ENCODE assay signal across 29 cellular contexts in genomic region chr7:36023025-36023424, GRCh38.
DNase-seq lines count a peak whose midpoint lies in the region; ATAC-seq lines count a peak whose summit lies in the region.
"Had no signal": no experiment of that assay in that cellular context is flagged by ENCODE, and none has a peak within 500 bp of the region (broad histone marks: within the 10 kb centered on the region; RNA-seq: fewer than 3 reads in every experiment).

No MANE protein-coding gene starts in this region.

- DNase-seq in AML-193 (lab: John Stamatoyannopoulos, UW) (peak; percentile 51 to 59), Kasumi-1 (lab: John Stamatoyannopoulos, UW) (peak; percentile 33 to 36), SKM-1 treated with dmso at 0.1 percent for 144 hours (lab: John Stamatoyannopoulos, UW; ENCODE audit: unreplicated experiment) (peak; percentile 46), islet precursor cell (peak; percentile 18), OCI-M1 (lab: John Stamatoyannopoulos, UW) (no peak), middle frontal gyrus (ENCODE audit: extremely low spot score, low spot score) (no peak)
- DNase-seq in activated T-helper 2 cell treated with anti-CD3 and anti-CD28 coated beads, Interferon-gamma antibody, Interleukin-2, Interleukin-4, amounts not matched to agents 10 μg/mL and 5 μg/mL and 100 μg/mL, durations not matched to agents 14 hours and 24 hours and 36 hours (ENCODE audit: low spot score): no peak
- DNase-seq: CD4-positive, alpha-beta memory T cell; COR-L47; EL; GDM1; H9; IMR-90; KG1; MM.1S; NCI-H1105 treated with DMSO at 0.1 percent for 48 hours; NCI-H146; NCI-H1930; NCI-H2107; NCI-H446; NCI-H524 treated with DMSO at 0.1 percent for 48 hours; NCI-H82; NK-92 treated with Interleukin-12 subunit alpha and Interleukin-12 subunit beta, amount 100 ng/mL, for 24 hours; Peyer's patch; SHP77 treated with DMSO at 0.1 percent for 48 hours; SK-N-SH; T-cell had no signal

- H3K27ac Mint-ChIP-seq in activated T-helper 17 cell treated with anti-CD3 and anti-CD28 coated beads, Interleukin-2, amount 50 U/mL, for 72 hours: no peak overlapping the region
- no peak overlapping the region for H3K27ac Mint-ChIP-seq in activated T-helper 2 cell treated with anti-CD3 and anti-CD28 coated beads, Interferon-gamma antibody, Interleukin-2, Interleukin-4, amounts not matched to agents 10 μg/mL and 5 μg/mL and 100 μg/mL, durations not matched to agents 14 hours and 24 hours and 36 hours
- H3K27ac Mint-ChIP-seq: GM23338, H9, T-cell had no signal

- intact Hi-C loops in activated T-helper 2 cell treated with anti-CD3 and anti-CD28 coated beads, Interferon-gamma antibody, Interleukin-2, Interleukin-4, amounts not matched to agents 10 μg/mL and 5 μg/mL and 100 μg/mL, durations not matched to agents 14 hours and 24 hours and 36 hours (cut with micrococcal nuclease): no loop called here

- H3K9me3 Mint-ChIP-seq in activated T-helper 17 cell treated with anti-CD3 and anti-CD28 coated beads, Interleukin-2, amount 50 U/mL, for 72 hours: no peaks in the 10 kb centered on the region
- H3K9me3 Mint-ChIP-seq in activated T-helper 2 cell treated with anti-CD3 and anti-CD28 coated beads, Interferon-gamma antibody, Interleukin-2, Interleukin-4, amounts not matched to agents 10 μg/mL and 5 μg/mL and 100 μg/mL, durations not matched to agents 14 hours and 24 hours and 36 hours: no peaks in the 10 kb centered on the region
- H3K9me3 Mint-ChIP-seq: CD4-positive, alpha-beta memory T cell; GM23338; H9; T-cell had no signal

- no peak for ATAC-seq in activated T-helper 17 cell treated with anti-CD3 and anti-CD28 coated beads, Interleukin-2, amount 50 U/mL, for 72 hours (replicated peaks)
- ATAC-seq: GM23338, T-cell had no signal

- no peaks in the 10 kb centered on the region for H3K4me1 Mint-ChIP-seq in activated T-helper 17 cell treated with anti-CD3 and anti-CD28 coated beads, Interleukin-2, amount 50 U/mL, for 72 hours
- no peaks in the 10 kb centered on the region for H3K4me1 Mint-ChIP-seq in activated T-helper 2 cell treated with anti-CD3 and anti-CD28 coated beads, Interferon-gamma antibody, Interleukin-2, Interleukin-4, amounts not matched to agents 10 μg/mL and 5 μg/mL and 100 μg/mL, durations not matched to agents 14 hours and 24 hours and 36 hours (ENCODE audit: low read depth)
- H3K4me1 Mint-ChIP-seq: CD4-positive, alpha-beta memory T cell; GM23338; T-cell had no signal

- H3K36me3 Mint-ChIP-seq in activated T-helper 17 cell treated with anti-CD3 and anti-CD28 coated beads, Interleukin-2, amount 50 U/mL, for 72 hours (ENCODE audit: low read depth): no peaks in the 10 kb centered on the region
- H3K36me3 Mint-ChIP-seq in activated T-helper 2 cell treated with anti-CD3 and anti-CD28 coated beads, Interferon-gamma antibody, Interleukin-2, Interleukin-4, amounts not matched to agents 10 μg/mL and 5 μg/mL and 100 μg/mL, durations not matched to agents 14 hours and 24 hours and 36 hours (ENCODE audit: low read depth): no peaks in the 10 kb centered on the region
- H3K36me3 Mint-ChIP-seq: CD4-positive, alpha-beta memory T cell; T-cell had no signal

- peaks cover 8% of the 10 kb centered on the region for H3K27me3 Mint-ChIP-seq in activated T-helper 17 cell treated with anti-CD3 and anti-CD28 coated beads, Interleukin-2, amount 50 U/mL, for 72 hours
- H3K27me3 Mint-ChIP-seq in activated T-helper 2 cell treated with anti-CD3 and anti-CD28 coated beads, Interferon-gamma antibody, Interleukin-2, Interleukin-4, amounts not matched to agents 10 μg/mL and 5 μg/mL and 100 μg/mL, durations not matched to agents 14 hours and 24 hours and 36 hours (ENCODE audit: low read depth): peaks cover 14% of the 10 kb centered on the region

- H3K4me3 Mint-ChIP-seq in activated T-helper 17 cell treated with anti-CD3 and anti-CD28 coated beads, Interleukin-2, amount 50 U/mL, for 72 hours: no peak overlapping the region
- H3K4me3 Mint-ChIP-seq in activated T-helper 2 cell treated with anti-CD3 and anti-CD28 coated beads, Interferon-gamma antibody, Interleukin-2, Interleukin-4, amounts not matched to agents 10 μg/mL and 5 μg/mL and 100 μg/mL, durations not matched to agents 14 hours and 24 hours and 36 hours (ENCODE audit: low read depth): no peak overlapping the region
- H3K4me3 Mint-ChIP-seq: CD4-positive, alpha-beta memory T cell; GM23338; H9; T-cell had no signal

Comparison
In these comparisons a context has a peak if more than half of its experiments do, and no peak if none do; other contexts are left out.
1. DNase-seq: peak in AML-193 (2 of 2), Kasumi-1 (2 of 2), SKM-1 treated with dmso at 0.1 percent for 144 hours (single experiment) and islet precursor cell (single experiment); none in OCI-M1 (single experiment), activated T-helper 2 cell treated with anti-CD3 and anti-CD28 coated beads, Interferon-gamma antibody, Interleukin-2, Interleukin-4, amounts not matched to agents 10 μg/mL and 5 μg/mL and 100 μg/mL, durations not matched to agents 14 hours and 24 hours and 36 hours (single experiment) and middle frontal gyrus (single experiment).